ENCODE assay signal across 15 cellular contexts in the genomic region with DNA sequence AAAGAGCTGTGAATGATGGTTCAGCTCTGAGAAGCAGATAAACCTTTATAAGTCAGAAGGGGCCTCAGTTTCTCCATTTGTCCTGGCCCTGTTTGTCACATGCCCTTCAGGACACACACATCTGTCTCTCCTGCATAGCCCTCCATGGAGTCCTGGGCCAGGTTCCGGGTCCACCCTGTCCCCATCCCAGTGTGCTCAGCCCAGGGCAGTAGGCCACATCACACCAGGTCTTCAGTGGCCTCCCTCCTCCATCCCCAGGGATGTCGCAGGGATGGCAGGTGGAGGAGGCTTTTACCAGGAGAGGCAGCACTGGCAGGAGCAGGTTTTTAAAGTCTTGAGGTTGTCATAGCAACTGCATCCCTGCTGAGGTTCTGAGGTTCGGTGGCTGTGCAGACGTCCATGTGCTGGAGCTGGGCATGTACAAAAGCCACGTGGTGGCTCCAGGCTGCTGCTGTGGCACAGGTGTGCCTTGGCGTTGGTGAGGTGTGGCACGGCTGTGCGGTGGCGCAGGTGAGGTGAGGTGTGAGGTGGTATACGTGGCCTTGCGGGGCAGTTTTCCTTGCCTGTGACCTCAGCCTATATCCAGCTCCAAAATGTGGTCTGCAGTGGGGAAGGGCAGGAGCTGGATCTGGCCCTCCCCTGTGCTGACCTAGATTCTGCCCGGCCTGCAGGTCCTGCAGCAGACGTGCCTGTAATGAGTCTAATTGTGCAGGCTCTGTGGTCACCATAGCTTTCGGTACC. TPM values are rescaled to one million over a fixed set of nuclear protein-coding genes. Genes with fewer than 3 reads are reported as not detected.
DNase-seq lines count a peak whose midpoint lies in the region; ATAC-seq and TF ChIP-seq lines count a peak whose summit lies in the region.
"Had no signal": no experiment of that assay in that cellular context is flagged by ENCODE, and none has a peak within 500 bp of the region (broad histone marks: within the 10 kb centered on the region; RNA-seq: fewer than 3 reads in every experiment).

No MANE protein-coding gene starts in this region.

- H3K4me3 ChIP-seq in esophagus muscularis mucosa, result no peak overlapping the region
- H3K4me3 ChIP-seq: skin epidermis had no signal

- H3K27me3 ChIP-seq in esophagus muscularis mucosa, result peaks cover 0 to 11% (median 0%) of the 10 kb centered on the region in 4 donors

- no peaks in the 10 kb centered on the region for H3K36me3 ChIP-seq in esophagus muscularis mucosa

- DNase-seq in NCI-H2227 (lab: John Stamatoyannopoulos, UW; ENCODE audit: unreplicated experiment), result peak; percentile 59
- DNase-seq in NCI-H2227 treated with DMSO at 0.1 percent for 48 hours (lab: John Stamatoyannopoulos, UW), result no peak
- peak; percentile 3 for DNase-seq in ELF-1 (ENCODE audit: low read depth, low spot score)
- peak in 20 of 61 donors; percentile 19 to 90 (median 36) for DNase-seq in caudate nucleus (lab: John Stamatoyannopoulos, UW)
- DNase-seq in occipital lobe (lab: John Stamatoyannopoulos, UW), result peak; percentile 55
- DNase-seq in esophagus muscularis mucosa (ENCODE audit: extremely low spot score), result no peak
- DNase-seq: activated naive CD8-positive, alpha-beta T cell treated with anti-CD3 and anti-CD28 coated beads, Interleukin-2, amount 10 ng/mL, durations not matched to agents 7 days and 5 days; naive B cell; NCI-H510A; RPMI8226 had no signal

- no peaks in the 10 kb centered on the region for H3K9me3 ChIP-seq in esophagus muscularis mucosa

- no peak for TF ChIP-seq CTCF in esophagus muscularis mucosa (IDR thresholded peaks at IDR 0.05)

- intact Hi-C loops in esophagus muscularis mucosa (cut with DNase I), result no loop called here

- ATAC-seq in HG02798 (IDR thresholded peaks at IDR 0.05; ENCODE audit: poor library complexity, unreplicated experiment) (no peak), GM18870 (IDR thresholded peaks at IDR 0.05; ENCODE audit: unreplicated experiment) (no peak)

- H3K27ac ChIP-seq in caudate nucleus (ENCODE audit: low read depth, low read length) (peak overlapping the region; percentile 58), esophagus muscularis mucosa (replicated peaks in 1 of 4) (no peak overlapping the region)
- H3K27ac ChIP-seq: epithelial cell of prostate, skin epidermis had no signal

- WGBS in esophagus muscularis mucosa, result 72% methylated on average over 13 of the region's 14 CpGs

- H3K4me1 ChIP-seq in esophagus muscularis mucosa, result peaks cover 0 to 5% (median 4%) of the 10 kb centered on the region in 4 donors

- TF ChIP-seq POLR2A in esophagus muscularis mucosa (IDR thresholded peaks at IDR 0.05; ENCODE audit: low read depth), result no peak

- TF ChIP-seq EP300 in esophagus muscularis mucosa (IDR thresholded peaks at IDR 0.05), result no peak

RNA-seq across cellular contexts. Expression of gene NPBWR2, which starts 8.0 kb away (rescaled TPM):
- total RNA-seq in occipital lobe (not detected), esophagus muscularis mucosa (not detected)
- total RNA-seq: activated naive CD8-positive, alpha-beta T cell treated with anti-CD3 and anti-CD28 coated beads, Interleukin-2, amount 10 ng/mL, durations not matched to agents 7 days and 5 days; M059J had no signal

RNA-seq across cellular contexts. Expression of gene LKAAEAR1, which starts 31.1 kb away (rescaled TPM):
- total RNA-seq in occipital lobe (0.78 TPM), esophagus muscularis mucosa (not detected)
- total RNA-seq: M059J had no signal

RNA-seq across cellular contexts. Expression of gene OPRL1, which starts 35.5 kb away (rescaled TPM):
- total RNA-seq in occipital lobe (14.3 TPM), esophagus muscularis mucosa (1 to 10 TPM in 1 of 4 donors, under 1 TPM in 3; 0.42 to 1.4 (median 0.87) TPM)

RNA-seq across cellular contexts. Expression of gene RGS19, which starts 36.0 kb away (rescaled TPM):
- 10.1 TPM for total RNA-seq in occipital lobe
- total RNA-seq in esophagus muscularis mucosa, result 10 to 100 TPM; 11.4 to 17.7 (median 12.7) TPM

RNA-seq across cellular contexts. Expression of gene MYT1, which starts 48.9 kb away (rescaled TPM):
- total RNA-seq in occipital lobe, result 5.9 TPM
- total RNA-seq in esophagus muscularis mucosa, result not detected
- total RNA-seq: M059J had no signal

Comparison
In these comparisons a context has a peak if more than half of its experiments do, and no peak if none do; other contexts are left out.
1. DNase-seq: peak in NCI-H2227 (single experiment), ELF-1 (single experiment) and occipital lobe (single experiment); none in NCI-H2227 treated with DMSO at 0.1 percent for 48 hours (single experiment) and esophagus muscularis mucosa (single experiment).